In the genomic region with DNA sequence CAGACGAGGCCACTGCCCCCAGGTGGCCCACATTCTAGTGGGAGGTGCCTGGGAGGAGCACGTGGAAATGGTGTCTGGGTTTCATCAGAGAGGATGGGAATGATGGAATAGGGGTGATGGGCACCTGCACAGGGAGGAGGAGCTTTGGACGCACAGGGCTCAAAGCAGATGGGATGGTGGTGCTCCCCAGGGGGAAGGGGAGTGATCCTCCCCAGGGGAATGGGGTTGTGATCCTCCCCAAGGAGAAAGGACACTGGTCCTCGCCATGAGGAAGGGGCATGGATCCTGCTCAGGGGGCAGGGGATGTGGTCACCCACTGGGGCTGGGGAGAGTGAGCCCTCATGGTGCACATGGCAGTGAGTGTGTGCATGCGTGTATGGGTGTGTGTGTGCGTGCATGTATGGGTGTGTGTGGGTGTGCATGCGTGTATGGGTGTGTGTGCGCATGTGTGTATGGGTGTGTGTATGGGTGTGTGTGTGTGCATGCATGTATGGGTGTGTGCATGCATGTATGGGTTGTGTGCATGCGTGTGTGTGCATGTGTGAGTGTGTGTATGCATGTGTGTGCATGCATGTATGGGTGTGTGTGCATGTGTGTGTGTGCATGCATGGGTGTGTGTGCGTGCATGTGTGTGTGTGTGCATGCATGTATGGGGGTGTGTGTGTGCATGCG, we compare ENCODE assay signal across 3 cellular contexts.
A peak's percentile ranks its signal among the peaks of the same experiment; 100 is the strongest.
TF ChIP-seq lines count a peak whose summit lies in the region.

No MANE protein-coding gene starts in this region.

TF ChIP-seq in GM12891, 5 proteins besides CTCF, POLR2A, EP300 and RAD21:
- TF ChIP-seq POLR2AphosphoS5 (IDR thresholded peaks at IDR 0.05; ENCODE audit: low read depth, low read length), result no peak
- no peak for TF ChIP-seq TAF1 (IDR thresholded peaks at IDR 0.05; ENCODE audit: low read depth, low read length)
- no peak for TF ChIP-seq SPI1 (IDR thresholded peaks at IDR 0.05; ENCODE audit: low read depth, low read length)
- TF ChIP-seq POU2F2 (IDR thresholded peaks at IDR 0.05; ENCODE audit: low read depth, low read length), result no peak
- no peak for TF ChIP-seq PAX5 (IDR thresholded peaks at IDR 0.05; ENCODE audit: insufficient read depth, low read length, severe bottlenecking)
TF ChIP-seq in GM12891: peak in this region for 0.

TF ChIP-seq in IMR-90, 13 proteins besides CTCF, POLR2A, EP300 and RAD21:
- TF ChIP-seq MXI1 (IDR thresholded peaks at IDR 0.05; ENCODE audit: borderline replicate concordance, low read depth, low read length) (no peak), RFX5 (IDR thresholded peaks at IDR 0.05; ENCODE audit: low read depth, low read length) (no peak), SMC3 (IDR thresholded peaks at IDR 0.05; ENCODE audit: low read depth, low read length) (no peak), BHLHE40 (IDR thresholded peaks at IDR 0.05; ENCODE audit: low read depth, low read length) (no peak), MAFK (IDR thresholded peaks at IDR 0.05; ENCODE audit: low read depth, low read length) (no peak), CHD1 (IDR thresholded peaks at IDR 0.05; ENCODE audit: low read depth, low read length) (no peak), RCOR1 (IDR thresholded peaks at IDR 0.05; ENCODE audit: insufficient replicate concordance, low read length) (no peak), MAZ (IDR thresholded peaks at IDR 0.05; ENCODE audit: borderline replicate concordance, low read depth, low read length) (no peak), FOS (IDR thresholded peaks at IDR 0.05; ENCODE audit: low read depth, low read length) (no peak), CEBPB (IDR thresholded peaks at IDR 0.05; ENCODE audit: low read depth, low read length) (no peak), NFE2L2 (IDR thresholded peaks at IDR 0.05; ENCODE audit: low read depth, low read length) (no peak)
- TF ChIP-seq, protein P1, sequence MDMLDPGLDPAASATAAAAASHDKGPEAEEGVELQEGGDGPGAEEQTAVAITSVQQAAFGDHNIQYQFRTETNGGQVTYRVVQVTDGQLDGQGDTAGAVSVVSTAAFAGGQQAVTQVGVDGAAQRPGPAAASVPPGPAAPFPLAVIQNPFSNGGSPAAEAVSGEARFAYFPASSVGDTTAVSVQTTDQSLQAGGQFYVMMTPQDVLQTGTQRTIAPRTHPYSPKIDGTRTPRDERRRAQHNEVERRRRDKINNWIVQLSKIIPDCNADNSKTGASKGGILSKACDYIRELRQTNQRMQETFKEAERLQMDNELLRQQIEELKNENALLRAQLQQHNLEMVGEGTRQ (IDR thresholded peaks at IDR 0.05; ENCODE audit: low read depth, low read length), result no peak
- TF ChIP-seq, protein P2, sequence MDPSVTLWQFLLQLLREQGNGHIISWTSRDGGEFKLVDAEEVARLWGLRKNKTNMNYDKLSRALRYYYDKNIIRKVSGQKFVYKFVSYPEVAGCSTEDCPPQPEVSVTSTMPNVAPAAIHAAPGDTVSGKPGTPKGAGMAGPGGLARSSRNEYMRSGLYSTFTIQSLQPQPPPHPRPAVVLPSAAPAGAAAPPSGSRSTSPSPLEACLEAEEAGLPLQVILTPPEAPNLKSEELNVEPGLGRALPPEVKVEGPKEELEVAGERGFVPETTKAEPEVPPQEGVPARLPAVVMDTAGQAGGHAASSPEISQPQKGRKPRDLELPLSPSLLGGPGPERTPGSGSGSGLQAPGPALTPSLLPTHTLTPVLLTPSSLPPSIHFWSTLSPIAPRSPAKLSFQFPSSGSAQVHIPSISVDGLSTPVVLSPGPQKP (IDR thresholded peaks at IDR 0.05; ENCODE audit: borderline replicate concordance, low read depth, low read length), result no peak
TF ChIP-seq in IMR-90: peak in this region for 0.

TF ChIP-seq in GM12878, 131 proteins besides CTCF, POLR2A, EP300 and RAD21:
- TF ChIP-seq, protein P3, sequence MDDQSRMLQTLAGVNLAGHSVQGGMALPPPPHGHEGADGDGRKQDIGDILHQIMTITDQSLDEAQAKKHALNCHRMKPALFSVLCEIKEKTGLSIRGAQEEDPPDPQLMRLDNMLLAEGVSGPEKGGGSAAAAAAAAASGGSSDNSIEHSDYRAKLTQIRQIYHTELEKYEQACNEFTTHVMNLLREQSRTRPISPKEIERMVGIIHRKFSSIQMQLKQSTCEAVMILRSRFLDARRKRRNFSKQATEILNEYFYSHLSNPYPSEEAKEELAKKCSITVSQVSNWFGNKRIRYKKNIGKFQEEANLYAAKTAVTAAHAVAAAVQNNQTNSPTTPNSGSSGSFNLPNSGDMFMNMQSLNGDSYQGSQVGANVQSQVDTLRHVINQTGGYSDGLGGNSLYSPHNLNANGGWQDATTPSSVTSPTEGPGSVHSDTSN (IDR thresholded peaks at IDR 0.05; ENCODE audit: insufficient replicate concordance, low read depth, low read length), result peak; percentile 17
- TF ChIP-seq, protein P1 (IDR thresholded peaks at IDR 0.05; ENCODE audit: borderline replicate concordance, low read depth, low read length), result no peak
- TF ChIP-seq WRNIP1 (IDR thresholded peaks at IDR 0.05; ENCODE audit: borderline replicate concordance, low read depth, low read length) (no peak), SMAD5 (IDR thresholded peaks at IDR 0.05; ENCODE audit: low read depth) (no peak), FOS (IDR thresholded peaks at IDR 0.05; ENCODE audit: borderline replicate concordance, extremely low read depth, insufficient read length) (no peak), IKZF2 (IDR thresholded peaks at IDR 0.05) (no peak), CEBPB (IDR thresholded peaks at IDR 0.05; ENCODE audit: borderline replicate concordance in 1 of 2, low read depth in 2 of 2, low read length in 2 of 2) (no peak)
- TF ChIP-seq, protein P4, sequence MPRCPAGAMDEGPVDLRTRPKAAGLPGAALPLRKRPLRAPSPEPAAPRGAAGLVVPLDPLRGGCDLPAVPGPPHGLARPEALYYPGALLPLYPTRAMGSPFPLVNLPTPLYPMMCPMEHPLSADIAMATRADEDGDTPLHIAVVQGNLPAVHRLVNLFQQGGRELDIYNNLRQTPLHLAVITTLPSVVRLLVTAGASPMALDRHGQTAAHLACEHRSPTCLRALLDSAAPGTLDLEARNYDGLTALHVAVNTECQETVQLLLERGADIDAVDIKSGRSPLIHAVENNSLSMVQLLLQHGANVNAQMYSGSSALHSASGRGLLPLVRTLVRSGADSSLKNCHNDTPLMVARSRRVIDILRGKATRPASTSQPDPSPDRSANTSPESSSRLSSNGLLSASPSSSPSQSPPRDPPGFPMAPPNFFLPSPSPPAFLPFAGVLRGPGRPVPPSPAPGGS (IDR thresholded peaks at IDR 0.05; ENCODE audit: borderline replicate concordance, insufficient read depth, low read depth, low read length, poor library complexity, severe bottlenecking), result peak; percentile 82
- TF ChIP-seq, protein P5, sequence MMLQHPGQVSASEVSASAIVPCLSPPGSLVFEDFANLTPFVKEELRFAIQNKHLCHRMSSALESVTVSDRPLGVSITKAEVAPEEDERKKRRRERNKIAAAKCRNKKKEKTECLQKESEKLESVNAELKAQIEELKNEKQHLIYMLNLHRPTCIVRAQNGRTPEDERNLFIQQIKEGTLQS (IDR thresholded peaks at IDR 0.05; ENCODE audit: borderline replicate concordance, extremely low read depth, low read depth, low read length), result no peak
- TF ChIP-seq, protein P6, sequence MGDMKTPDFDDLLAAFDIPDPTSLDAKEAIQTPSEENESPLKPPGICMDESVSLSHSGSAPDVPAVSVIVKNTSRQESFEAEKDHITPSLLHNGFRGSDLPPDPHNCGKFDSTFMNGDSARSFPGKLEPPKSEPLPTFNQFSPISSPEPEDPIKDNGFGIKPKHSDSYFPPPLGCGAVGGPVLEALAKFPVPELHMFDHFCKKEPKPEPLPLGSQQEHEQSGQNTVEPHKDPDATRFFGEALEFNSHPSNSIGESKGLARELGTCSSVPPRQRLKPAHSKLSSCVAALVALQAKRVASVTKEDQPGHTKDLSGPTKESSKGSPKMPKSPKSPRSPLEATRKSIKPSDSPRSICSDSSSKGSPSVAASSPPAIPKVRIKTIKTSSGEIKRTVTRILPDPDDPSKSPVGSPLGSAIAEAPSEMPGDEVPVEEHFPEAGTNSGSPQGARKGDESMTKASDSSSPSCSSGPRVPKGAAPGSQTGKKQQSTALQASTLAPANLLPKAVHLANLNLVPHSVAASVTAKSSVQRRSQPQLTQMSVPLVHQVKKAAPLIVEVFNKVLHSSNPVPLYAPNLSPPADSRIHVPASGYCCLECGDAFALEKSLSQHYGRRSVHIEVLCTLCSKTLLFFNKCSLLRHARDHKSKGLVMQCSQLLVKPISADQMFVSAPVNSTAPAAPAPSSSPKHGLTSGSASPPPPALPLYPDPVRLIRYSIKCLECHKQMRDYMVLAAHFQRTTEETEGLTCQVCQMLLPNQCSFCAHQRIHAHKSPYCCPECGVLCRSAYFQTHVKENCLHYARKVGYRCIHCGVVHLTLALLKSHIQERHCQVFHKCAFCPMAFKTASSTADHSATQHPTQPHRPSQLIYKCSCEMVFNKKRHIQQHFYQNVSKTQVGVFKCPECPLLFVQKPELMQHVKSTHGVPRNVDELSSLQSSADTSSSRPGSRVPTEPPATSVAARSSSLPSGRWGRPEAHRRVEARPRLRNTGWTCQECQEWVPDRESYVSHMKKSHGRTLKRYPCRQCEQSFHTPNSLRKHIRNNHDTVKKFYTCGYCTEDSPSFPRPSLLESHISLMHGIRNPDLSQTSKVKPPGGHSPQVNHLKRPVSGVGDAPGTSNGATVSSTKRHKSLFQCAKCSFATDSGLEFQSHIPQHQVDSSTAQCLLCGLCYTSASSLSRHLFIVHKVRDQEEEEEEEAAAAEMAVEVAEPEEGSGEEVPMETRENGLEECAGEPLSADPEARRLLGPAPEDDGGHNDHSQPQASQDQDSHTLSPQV (IDR thresholded peaks at IDR 0.05), result no peak
- TF ChIP-seq, protein P7, sequence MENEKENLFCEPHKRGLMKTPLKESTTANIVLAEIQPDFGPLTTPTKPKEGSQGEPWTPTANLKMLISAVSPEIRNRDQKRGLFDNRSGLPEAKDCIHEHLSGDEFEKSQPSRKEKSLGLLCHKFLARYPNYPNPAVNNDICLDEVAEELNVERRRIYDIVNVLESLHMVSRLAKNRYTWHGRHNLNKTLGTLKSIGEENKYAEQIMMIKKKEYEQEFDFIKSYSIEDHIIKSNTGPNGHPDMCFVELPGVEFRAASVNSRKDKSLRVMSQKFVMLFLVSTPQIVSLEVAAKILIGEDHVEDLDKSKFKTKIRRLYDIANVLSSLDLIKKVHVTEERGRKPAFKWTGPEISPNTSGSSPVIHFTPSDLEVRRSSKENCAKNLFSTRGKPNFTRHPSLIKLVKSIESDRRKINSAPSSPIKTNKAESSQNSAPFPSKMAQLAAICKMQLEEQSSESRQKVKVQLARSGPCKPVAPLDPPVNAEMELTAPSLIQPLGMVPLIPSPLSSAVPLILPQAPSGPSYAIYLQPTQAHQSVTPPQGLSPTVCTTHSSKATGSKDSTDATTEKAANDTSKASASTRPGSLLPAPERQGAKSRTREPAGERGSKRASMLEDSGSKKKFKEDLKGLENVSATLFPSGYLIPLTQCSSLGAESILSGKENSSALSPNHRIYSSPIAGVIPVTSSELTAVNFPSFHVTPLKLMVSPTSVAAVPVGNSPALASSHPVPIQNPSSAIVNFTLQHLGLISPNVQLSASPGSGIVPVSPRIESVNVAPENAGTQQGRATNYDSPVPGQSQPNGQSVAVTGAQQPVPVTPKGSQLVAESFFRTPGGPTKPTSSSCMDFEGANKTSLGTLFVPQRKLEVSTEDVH (IDR thresholded peaks at IDR 0.05; ENCODE audit: low read depth, partially characterized antibody), result no peak
